1 cellular context compared by ENCODE assay signal in the genomic region with DNA sequence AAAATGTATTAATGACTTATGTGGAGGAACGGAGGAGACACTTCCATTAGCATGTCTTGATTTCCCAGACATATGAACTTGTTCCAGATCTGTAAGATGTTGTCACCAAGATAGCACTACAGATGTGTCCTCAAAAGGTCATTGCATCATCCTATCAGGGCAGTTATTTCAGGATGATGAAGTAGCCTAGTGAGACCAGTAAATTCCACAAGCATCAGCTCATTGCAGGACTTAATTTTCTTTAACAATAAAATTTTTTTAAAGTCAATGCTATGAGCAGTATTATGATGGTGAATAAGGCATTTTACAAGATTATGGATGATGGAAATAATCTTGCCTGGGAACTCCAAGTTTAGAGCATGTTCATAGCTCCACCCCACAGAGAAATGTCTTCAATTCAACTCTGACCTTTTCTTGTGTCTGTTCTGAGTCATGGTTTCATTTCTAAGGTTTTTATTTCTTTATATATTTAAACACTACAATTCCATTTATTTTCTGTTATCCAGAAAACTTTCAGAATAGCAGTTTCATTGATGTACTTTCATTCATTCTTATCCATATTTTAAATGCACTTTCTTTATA.
TF ChIP-seq lines count a peak whose summit lies in the region.

No MANE protein-coding gene starts in this region.

TF ChIP-seq in K562, 482 proteins besides CTCF, POLR2A, EP300 and RAD21:
- TF ChIP-seq, protein P1, sequence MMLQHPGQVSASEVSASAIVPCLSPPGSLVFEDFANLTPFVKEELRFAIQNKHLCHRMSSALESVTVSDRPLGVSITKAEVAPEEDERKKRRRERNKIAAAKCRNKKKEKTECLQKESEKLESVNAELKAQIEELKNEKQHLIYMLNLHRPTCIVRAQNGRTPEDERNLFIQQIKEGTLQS (IDR thresholded peaks at IDR 0.05), result peak; percentile 78
- TF ChIP-seq, protein P1 (CRISPR knock-in tag; conservative IDR thresholded peaks at IDR 0.05), result no peak
- TF ChIP-seq ZNF354B (CRISPR knock-in tag; IDR thresholded peaks at IDR 0.05), result no peak
- no peak for TF ChIP-seq NR2C2 (CRISPR knock-in tag; IDR thresholded peaks at IDR 0.05)
- peak; percentile 54 for TF ChIP-seq NR2C2 (tag; IDR thresholded peaks at IDR 0.05)
- peak; percentile 51; the same call in 1 of the 2 replicates for TF ChIP-seq CEBPB (tag; IDR thresholded peaks at IDR 0.05)
- TF ChIP-seq, protein P2, sequence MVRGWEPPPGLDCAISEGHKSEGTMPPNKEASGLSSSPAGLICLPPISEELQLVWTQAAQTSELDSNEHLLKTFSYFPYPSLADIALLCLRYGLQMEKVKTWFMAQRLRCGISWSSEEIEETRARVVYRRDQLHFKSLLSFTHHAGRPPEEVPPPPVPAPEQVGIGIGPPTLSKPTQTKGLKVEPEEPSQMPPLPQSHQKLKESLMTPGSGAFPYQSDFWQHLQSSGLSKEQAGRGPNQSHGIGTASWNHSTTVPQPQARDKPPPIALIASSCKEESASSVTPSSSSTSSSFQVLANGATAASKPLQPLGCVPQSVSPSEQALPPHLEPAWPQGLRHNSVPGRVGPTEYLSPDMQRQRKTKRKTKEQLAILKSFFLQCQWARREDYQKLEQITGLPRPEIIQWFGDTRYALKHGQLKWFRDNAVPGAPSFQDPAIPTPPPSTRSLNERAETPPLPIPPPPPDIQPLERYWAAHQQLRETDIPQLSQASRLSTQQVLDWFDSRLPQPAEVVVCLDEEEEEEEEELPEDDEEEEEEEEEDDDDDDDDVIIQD (CRISPR knock-in tag; IDR thresholded peaks at IDR 0.05), result no peak
- 0 out of 2 replicates have a peak, but pooled peaks have one; percentile 35 for TF ChIP-seq FOXJ2 (tag; IDR thresholded peaks at IDR 0.05)
- TF ChIP-seq CEBPG (CRISPR knock-in tag; IDR thresholded peaks at IDR 0.05), result no peak
- TF ChIP-seq CEBPG (tag; conservative IDR thresholded peaks at IDR 0.05 in 1 of 2, IDR thresholded peaks at IDR 0.05 in 1 of 2), result peak; percentile 55 to 58
- TF ChIP-seq, protein P3, sequence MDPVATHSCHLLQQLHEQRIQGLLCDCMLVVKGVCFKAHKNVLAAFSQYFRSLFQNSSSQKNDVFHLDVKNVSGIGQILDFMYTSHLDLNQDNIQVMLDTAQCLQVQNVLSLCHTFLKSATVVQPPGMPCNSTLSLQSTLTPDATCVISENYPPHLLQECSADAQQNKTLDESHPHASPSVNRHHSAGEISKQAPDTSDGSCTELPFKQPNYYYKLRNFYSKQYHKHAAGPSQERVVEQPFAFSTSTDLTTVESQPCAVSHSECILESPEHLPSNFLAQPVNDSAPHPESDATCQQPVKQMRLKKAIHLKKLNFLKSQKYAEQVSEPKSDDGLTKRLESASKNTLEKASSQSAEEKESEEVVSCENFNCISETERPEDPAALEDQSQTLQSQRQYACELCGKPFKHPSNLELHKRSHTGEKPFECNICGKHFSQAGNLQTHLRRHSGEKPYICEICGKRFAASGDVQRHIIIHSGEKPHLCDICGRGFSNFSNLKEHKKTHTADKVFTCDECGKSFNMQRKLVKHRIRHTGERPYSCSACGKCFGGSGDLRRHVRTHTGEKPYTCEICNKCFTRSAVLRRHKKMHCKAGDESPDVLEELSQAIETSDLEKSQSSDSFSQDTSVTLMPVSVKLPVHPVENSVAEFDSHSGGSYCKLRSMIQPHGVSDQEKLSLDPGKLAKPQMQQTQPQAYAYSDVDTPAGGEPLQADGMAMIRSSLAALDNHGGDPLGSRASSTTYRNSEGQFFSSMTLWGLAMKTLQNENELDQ (CRISPR knock-in tag; IDR thresholded peaks at IDR 0.05; ENCODE audit: borderline replicate concordance), result no peak
